In genomic region chr6:53171605-53172467, GRCh38 we compare ENCODE assay signal across 8 cellular contexts. TPM values are rescaled to one million over a fixed set of nuclear protein-coding genes. Genes with fewer than 3 reads are reported as not detected.
DNase-seq lines count a peak whose midpoint lies in the region; ATAC-seq and TF ChIP-seq lines count a peak whose summit lies in the region.

No MANE protein-coding gene starts in this region.

- H3K4me1 Mint-ChIP-seq in CD4-positive, alpha-beta T cell (ENCODE audit: low read depth), result no peaks in the 10 kb centered on the region
- no peaks in the 10 kb centered on the region for H3K4me1 Mint-ChIP-seq in activated CD4-positive, alpha-beta memory T cell treated with anti-CD3 and anti-CD28 coated beads, Interleukin-2, amount 10 ng/mL, durations not matched to agents 7 days and 5 days

- no peak overlapping the region for H3K27ac ChIP-seq in CD4-positive, alpha-beta T cell (ENCODE audit: low read depth, low read length)

- H3K9me3 ChIP-seq in CD4-positive, alpha-beta T cell (ENCODE audit: control insufficient read depth, low read length), result no peaks in the 10 kb centered on the region

- intact Hi-C loops in CD4-positive, alpha-beta T cell (cut with DNase I, micrococcal nuclease), result loop anchor here (1.0 to 10.0 kb wide), 10 partner anchors 120 to 555 kb away; partner anchors contain the start of genes ELOVL5 (in 1 of the 2) and GCLC (in 1 of the 2)

- TF ChIP-seq CTCF in CD4-positive, alpha-beta T cell (IDR thresholded peaks at IDR 0.05), result peak; percentile 100

- DNase-seq in CD4-positive, alpha-beta T cell, result peak; percentile 82 to 95 (median 90)
- peak; percentile 35 for DNase-seq in NCI-H82 treated with DMSO at 0.1 percent for 48 hours (lab: John Stamatoyannopoulos, UW; ENCODE audit: unreplicated experiment)
- DNase-seq in activated CD4-positive, alpha-beta memory T cell treated with anti-CD3 and anti-CD28 coated beads, Interleukin-2, amount 10 ng/mL, durations not matched to agents 7 days and 5 days, result peak; percentile 91
- peak; percentile 83 for DNase-seq in effector CD8-positive, alpha-beta T cell (lab: John Stamatoyannopoulos, UW)
- DNase-seq in lung microvascular endothelial cell (ENCODE audit: low read depth in 2 of 2), result peak; percentile 81 to 90
- peak; percentile 79 for DNase-seq in stimulated activated CD8-positive, alpha-beta memory T cell treated with anti-CD3 and anti-CD28 coated beads, Interleukin-15, amount 100 ng/mL, for 24 hours (ENCODE audit: low read depth)

- no peaks in the 10 kb centered on the region for H3K27me3 ChIP-seq in CD4-positive, alpha-beta T cell (ENCODE audit: control insufficient read depth, insufficient read depth, low read length)

- no peaks in the 10 kb centered on the region for H3K27me3 Mint-ChIP-seq in CD4-positive, alpha-beta T cell
- H3K27me3 Mint-ChIP-seq in activated CD4-positive, alpha-beta memory T cell treated with anti-CD3 and anti-CD28 coated beads, Interleukin-2, amount 10 ng/mL, durations not matched to agents 7 days and 5 days, result no peaks in the 10 kb centered on the region

- no peaks in the 10 kb centered on the region for H3K9me3 Mint-ChIP-seq in CD4-positive, alpha-beta T cell
- H3K9me3 Mint-ChIP-seq in activated CD4-positive, alpha-beta memory T cell treated with anti-CD3 and anti-CD28 coated beads, Interleukin-2, amount 10 ng/mL, durations not matched to agents 7 days and 5 days, result no peaks in the 10 kb centered on the region

- POLR2A ChIA-PET in CD4-positive, alpha-beta T cell (lab: Charles Lee), result interaction anchor here (0.7 to 1.4 kb wide), 2 partner anchors 119 to 147 kb away, joined by 3 to 4 read pairs; no protein-coding TSS in a partner anchor
- POLR2A ChIA-PET in activated CD4-positive, alpha-beta memory T cell treated with anti-CD3 and anti-CD28 coated beads, Interleukin-2, amount 10 ng/mL, durations not matched to agents 7 days and 5 days (lab: Charles Lee), result no interaction called here

- CTCF ChIA-PET in CD4-positive, alpha-beta T cell (lab: Charles Lee), result interaction anchor here (1.2 to 4.4 kb wide), 6 partner anchors 10 to 313 kb away, joined by 3 to 25 read pairs (median 4); no protein-coding TSS in a partner anchor
- CTCF ChIA-PET in activated CD4-positive, alpha-beta memory T cell treated with anti-CD3 and anti-CD28 coated beads, Interleukin-2, amount 10 ng/mL, durations not matched to agents 7 days and 5 days (lab: Charles Lee), result interaction anchor here (0.5 to 5.6 kb wide), 17 partner anchors 16 to 590 kb away, joined by 3 to 72 read pairs (median 4); no protein-coding TSS in a partner anchor

- no peak overlapping the region for H3K27ac Mint-ChIP-seq in CD4-positive, alpha-beta T cell
- H3K27ac Mint-ChIP-seq in activated CD4-positive, alpha-beta memory T cell treated with anti-CD3 and anti-CD28 coated beads, Interleukin-2, amount 10 ng/mL, durations not matched to agents 7 days and 5 days, result no peak overlapping the region

- peak; percentile 100 for ATAC-seq in CD4-positive, alpha-beta T cell (ENCODE audit: poor library complexity)
- ATAC-seq in GM19351 (IDR thresholded peaks at IDR 0.05; ENCODE audit: unreplicated experiment) (peak; percentile 85), HG03460 (IDR thresholded peaks at IDR 0.05; ENCODE audit: unreplicated experiment) (peak; percentile 88)

- H3K36me3 Mint-ChIP-seq in CD4-positive, alpha-beta T cell (ENCODE audit: low read depth), result no peaks in the 10 kb centered on the region
- H3K36me3 Mint-ChIP-seq in activated CD4-positive, alpha-beta memory T cell treated with anti-CD3 and anti-CD28 coated beads, Interleukin-2, amount 10 ng/mL, durations not matched to agents 7 days and 5 days (ENCODE audit: low read depth), result no peaks in the 10 kb centered on the region

- no peak overlapping the region for H3K4me3 Mint-ChIP-seq in CD4-positive, alpha-beta T cell
- H3K4me3 Mint-ChIP-seq in activated CD4-positive, alpha-beta memory T cell treated with anti-CD3 and anti-CD28 coated beads, Interleukin-2, amount 10 ng/mL, durations not matched to agents 7 days and 5 days, result no peak overlapping the region

RNA-seq across cellular contexts. Expression of gene GCM1, which starts 23.2 kb away (rescaled TPM):
- total RNA-seq in CD4-positive, alpha-beta T cell, result under 1 TPM; 0.11 to 0.22 TPM
- total RNA-seq in activated CD4-positive, alpha-beta memory T cell treated with anti-CD3 and anti-CD28 coated beads, Interleukin-2, amount 10 ng/mL, durations not matched to agents 7 days and 5 days, result under 1 TPM in 1 of 2 experiments, not detected in 1; 0.10 TPM
- under 0.01 TPM in 1 of 2 replicates, not detected in the other for total RNA-seq in lung microvascular endothelial cell

Comparison
In these comparisons a context has a peak if more than half of its experiments do, and no peak if none do; other contexts are left out.
1. DNase-seq: peak in every context shown above with its lines; median percentile 91 in activated CD4-positive, alpha-beta memory T cell treated with anti-CD3 and anti-CD28 coated beads, Interleukin-2, amount 10 ng/mL, durations not matched to agents 7 days and 5 days; 90 in CD4-positive, alpha-beta T cell; 86 in lung microvascular endothelial cell; 83 in effector CD8-positive, alpha-beta T cell; 79 in stimulated activated CD8-positive, alpha-beta memory T cell treated with anti-CD3 and anti-CD28 coated beads, Interleukin-15, amount 100 ng/mL, for 24 hours; 35 in NCI-H82 treated with DMSO at 0.1 percent for 48 hours.